ENCODE assay signal across 26 cellular contexts in the genomic region with DNA sequence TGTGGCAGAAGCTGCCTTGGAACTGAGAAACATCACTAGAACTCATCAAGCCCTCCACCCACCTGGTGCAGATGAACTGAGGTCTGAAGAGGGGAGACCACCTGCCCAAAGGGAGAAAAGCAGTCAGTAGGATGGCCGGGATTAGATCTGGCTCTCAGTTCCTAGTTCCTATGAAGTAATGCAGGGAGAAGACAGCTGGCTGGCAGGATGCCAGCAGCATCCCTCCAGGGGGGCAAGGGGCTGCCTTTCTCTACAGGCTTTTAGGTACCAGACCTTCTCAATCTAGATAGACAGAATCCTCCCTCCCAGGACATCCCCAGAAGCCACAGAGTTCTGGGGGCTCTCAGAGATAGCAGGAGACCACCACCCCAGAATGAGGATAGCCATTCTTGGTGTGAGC. TPM values are rescaled to one million over a fixed set of nuclear protein-coding genes. Genes with fewer than 3 reads are reported as not detected.
"Had no signal": no experiment of that assay in that cellular context is flagged by ENCODE, and none has a peak within 500 bp of the region (broad histone marks: within the 10 kb centered on the region; RNA-seq: fewer than 3 reads in every experiment).

No MANE protein-coding gene starts in this region.

- H3K27ac ChIP-seq: adrenal gland, body of pancreas, epithelial cell of prostate, left lung, neural progenitor cell, stomach, thyroid gland, upper lobe of left lung, vagina, VCaP had no signal

- ATAC-seq: activated T-cell treated with anti-CD3 and anti-CD28 coated beads, Interleukin-2, amount 50 U/mL, for 72 hours; body of pancreas; left lung; natural killer cell; right cardiac atrium; stimulated activated naive B cell treated with anti-CD40 and anti-IgM and Interleukin-4, amounts not matched to agents 10 μg/mL and 1 μg/mL and 100 μg/mL, for 72 hours had no signal

- H3K9ac ChIP-seq: neural progenitor cell had no signal

- DNase-seq: activated CD4-positive, alpha-beta T cell treated with anti-CD3 and anti-CD28 coated beads for 4 hours; activated CD4-positive, alpha-beta T cell treated with anti-CD3 and anti-CD28 coated beads, Interleukin-2, amount 50 U/mL, for 4 hours; activated naive CD4-positive, alpha-beta T cell treated with anti-CD3 and anti-CD28 coated beads for 36 hours; activated naive CD8-positive, alpha-beta T cell treated with anti-CD3 and anti-CD28 coated beads for 36 hours; activated T-cell treated with anti-CD3 and anti-CD28 coated beads for 4 hours; activated T-cell treated with anti-CD3 and anti-CD28 coated beads, Interleukin-2, amount 50 U/mL, for 72 hours; adrenal gland; aorta; dermis blood vessel endothelial cell; effector CD4-positive, alpha-beta T cell; left lung; mesendoderm; natural killer cell; right cardiac atrium; stimulated activated CD4-positive, alpha-beta T cell treated with anti-CD3 and anti-CD28 coated beads, Interleukin-15, amount 100 ng/mL, for 24 hours; stimulated activated CD4-positive, alpha-beta T cell treated with anti-CD3 and anti-CD28 coated beads, Interleukin-2, amount 100 ng/mL, for 24 hours; stimulated activated naive B cell treated with anti-CD40 and anti-IgM and Interleukin-4, amounts not matched to agents 10 μg/mL and 1 μg/mL and 100 μg/mL, for 72 hours; stomach; thyroid gland; upper lobe of left lung had no signal

- H3K4me3 ChIP-seq: adrenal gland, body of pancreas, left lung, lung, neural progenitor cell, stomach, thyroid gland, upper lobe of left lung, vagina had no signal

- H3K27me3 ChIP-seq: adrenal gland, body of pancreas, thyroid gland, upper lobe of left lung, vagina had no signal

- H3K9me3 ChIP-seq: adrenal gland, body of pancreas, left lung, stomach, thyroid gland, upper lobe of left lung, vagina had no signal

- H2AFZ ChIP-seq: neural progenitor cell had no signal

- H3K36me3 ChIP-seq: adrenal gland, left lung, neural progenitor cell, stomach, thyroid gland, upper lobe of left lung, vagina had no signal

- H3K4me1 ChIP-seq: adrenal gland, body of pancreas, left lung, stomach, thyroid gland, upper lobe of left lung, vagina had no signal

- H3K4me2 ChIP-seq: neural progenitor cell had no signal

RNA-seq across cellular contexts. Expression of a gene that starts 7.8 kb away (rescaled TPM):
- polyA plus RNA-seq: aorta, stomach had no signal
